Comparison of ENCODE assay signal across 20 cellular contexts in genomic region chr7:103764887-103765286, GRCh38.
"Had no signal": no experiment of that assay in that cellular context is flagged by ENCODE, and none has a peak within 500 bp of the region (broad histone marks: within the 10 kb centered on the region; RNA-seq: fewer than 3 reads in every experiment).

No MANE protein-coding gene starts in this region.

- H3K27ac ChIP-seq: HL-60, SJSA1, SK-N-MC had no signal

- H3K27me3 ChIP-seq: MG63 had no signal

- FAIRE-seq: HTR-8/SVneo, RCC 7860 had no signal

- H3K36me3 ChIP-seq: MG63, SJSA1 had no signal

- DNase-seq: KBM-7, MG63, NCI-H1092 treated with DMSO at 0.1 percent for 48 hours, NCI-H1436, NCI-H187, NCI-H2029, NCI-H2081 treated with DMSO at 0.1 percent for 48 hours, NCI-H2171 treated with DMSO at 0.1 percent for 48 hours, NCI-H345, NCI-H446 treated with DMSO at 0.1 percent for 48 hours, NCI-H510A treated with DMSO at 0.1 percent for 48 hours, NCI-H526, Right ventricle myocardium superior, RPMI8226, SIG-M5 had no signal

- H3K4me1 ChIP-seq: SJSA1 had no signal

- H3K9me3 ChIP-seq: MG63, SJSA1 had no signal

- H3K4me3 ChIP-seq: MG63, SJSA1, SK-N-MC had no signal
